Comparison of ENCODE assay signal across 8 cellular contexts in the genomic region with DNA sequence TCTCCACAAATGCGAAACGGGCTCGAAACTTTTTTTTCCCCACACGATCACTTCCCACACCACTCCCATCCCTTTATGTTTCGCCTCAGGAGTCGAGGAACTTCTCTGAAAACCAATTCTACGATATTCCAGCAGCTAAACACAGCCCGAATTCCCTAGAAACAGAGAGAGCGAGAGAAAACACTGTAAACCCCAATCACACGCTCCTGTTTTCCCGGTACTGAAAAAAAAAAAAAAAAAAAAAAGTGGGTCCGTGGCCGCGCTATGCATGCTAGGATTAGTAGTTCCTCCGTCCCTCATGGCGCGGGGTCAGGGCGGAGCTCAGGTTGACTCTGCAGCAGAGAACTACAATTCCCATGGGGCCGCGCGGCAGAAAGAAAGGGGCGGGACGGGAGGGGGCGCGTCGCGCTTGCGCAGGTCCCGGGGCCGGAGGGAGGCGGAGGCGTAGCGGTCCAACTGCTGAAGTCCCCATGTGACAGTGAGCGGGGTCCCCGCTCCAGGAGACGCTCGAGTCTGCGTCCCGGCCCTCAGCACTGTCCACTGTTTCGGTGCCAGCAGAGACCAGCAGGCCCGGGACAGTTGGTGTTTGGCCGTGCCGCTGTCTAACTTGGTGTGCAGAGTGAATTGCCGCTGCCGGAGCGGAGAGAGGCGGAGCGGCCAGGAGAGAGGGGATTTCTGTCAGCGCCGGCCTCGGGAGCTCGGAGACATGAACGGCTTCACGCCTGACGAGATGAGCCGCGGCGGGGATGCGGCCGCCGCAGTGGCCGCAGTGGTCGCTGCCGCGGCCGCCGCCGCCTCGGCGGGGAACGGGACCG. TPM values are rescaled to one million over a fixed set of nuclear protein-coding genes. Genes with fewer than 3 reads are reported as not detected.
A peak's percentile ranks its signal among the peaks of the same experiment; 100 is the strongest.
DNase-seq lines count a peak whose midpoint lies in the region; ATAC-seq and TF ChIP-seq lines count a peak whose summit lies in the region.

TSS of gene SAP30 (plus strand) at position 478 of the 815 bp plus-strand sequence. CDS start at position 707, 229 bp downstream.

- peak within 1 kb of the TSS; percentile 60 to 89 for H3K4me3 ChIP-seq in left lung

- no peaks in the 10 kb centered on the region for H3K9me3 ChIP-seq in left lung

- H3K27ac ChIP-seq in C4-2B (peak within 1 kb of the TSS; percentile 86), left lung (peak within 1 kb of the TSS; percentile 94 to 96)

- no peaks in the 10 kb centered on the region for H3K36me3 ChIP-seq in left lung

- DNase-seq in NCI-H774 (lab: John Stamatoyannopoulos, UW) (peak; percentile 86), dermis blood vessel endothelial cell (peak; percentile 99), left lung (peak; percentile 97 to 99)
- DNase-seq in activated CD4-positive, alpha-beta T cell treated with anti-CD3 and anti-CD28 coated beads, Interleukin-2, amount 50 U/mL, for 4 hours = peak; percentile 98
- peak; percentile 90 to 93 for DNase-seq in stimulated activated CD4-positive, alpha-beta T cell treated with anti-CD3 and anti-CD28 coated beads, Interleukin-2, amount 100 ng/mL, for 48 hours

- intact Hi-C loops in left lung (cut with DNase I) = no loop called here

- no peaks in the 10 kb centered on the region for H3K27me3 ChIP-seq in left lung

- peaks cover 0 to 39% of the 10 kb centered on the region in 2 donors for H3K4me1 ChIP-seq in left lung

- peak; percentile 65 for ATAC-seq in GM19395 (IDR thresholded peaks at IDR 0.05; ENCODE audit: unreplicated experiment)
- peak; percentile 53 for ATAC-seq in HG03565 (IDR thresholded peaks at IDR 0.05; ENCODE audit: unreplicated experiment)
- ATAC-seq in left lung = peak; percentile 95

- no peak for TF ChIP-seq CTCF in C4-2B (conservative IDR thresholded peaks at IDR 0.05)
- TF ChIP-seq CTCF in left lung (IDR thresholded peaks at IDR 0.05) = no peak

RNA-seq across cellular contexts. Expression of gene SAP30, which starts in this region (rescaled TPM):
- total RNA-seq in dermis blood vessel endothelial cell = 27.7 and 35.7 TPM in 2 replicates
- 10 to 100 TPM; 10.2 to 14.8 TPM for total RNA-seq in left lung

Comparison
In these comparisons a context has a peak if more than half of its experiments do, and no peak if none do; other contexts are left out.
1. Peak in every context shown above with its lines: DNase-seq, ATAC-seq, H3K4me3 ChIP-seq and H3K27ac ChIP-seq.